8 cellular contexts compared by ENCODE assay signal in genomic region chr11:59144096-59144495, GRCh38. TPM values are rescaled to one million over a fixed set of nuclear protein-coding genes. Genes with fewer than 3 reads are reported as not detected.
DNase-seq lines count a peak whose midpoint lies in the region; ATAC-seq, FAIRE-seq and TF ChIP-seq lines count a peak whose summit lies in the region.

No MANE protein-coding gene starts in this region.

- H3K4me2 ChIP-seq in keratinocyte (ENCODE audit: control insufficient read depth, extremely low read depth, insufficient read depth, low read depth, low read length): peak overlapping the region; percentile 96

- no peak for DNase-seq in activated CD4-positive, alpha-beta T cell treated with anti-CD3 and anti-CD28 coated beads, Interleukin-2, amount 10 ng/mL, durations not matched to agents 7 days and 5 days
- DNase-seq in activated CD4-positive, alpha-beta T cell treated with anti-CD3 and anti-CD28 coated beads, Interleukin-2, amount 50 U/mL, for 1 hour: no peak
- DNase-seq in activated T-helper 2 cell treated with anti-CD3 and anti-CD28 coated beads, Interferon-gamma antibody, Interleukin-2, Interleukin-4, amounts not matched to agents 10 μg/mL and 5 μg/mL and 100 μg/mL, durations not matched to agents 14 hours and 24 hours and 36 hours (ENCODE audit: low spot score): no peak
- DNase-seq in keratinocyte (ENCODE audit: low read depth, low spot score) (no peak), thoracic aorta (ENCODE audit: low spot score) (no peak), nucleus accumbens (lab: John Stamatoyannopoulos, UW) (no peak), NCI-H345 treated with DMSO at 0.1 percent for 48 hours (lab: John Stamatoyannopoulos, UW; ENCODE audit: unreplicated experiment) (no peak)

- H3K27ac ChIP-seq in keratinocyte (ENCODE audit: control insufficient read depth, insufficient read depth, low read length) (peak overlapping the region; percentile 16), thoracic aorta (peak overlapping the region; percentile 90 to 94)

- H3K27me3 Mint-ChIP-seq in activated CD4-positive, alpha-beta T cell treated with anti-CD3 and anti-CD28 coated beads, Interleukin-2, amount 10 ng/mL, durations not matched to agents 7 days and 5 days: no peaks in the 10 kb centered on the region
- H3K27me3 Mint-ChIP-seq in activated T-helper 2 cell treated with anti-CD3 and anti-CD28 coated beads, Interferon-gamma antibody, Interleukin-2, Interleukin-4, amounts not matched to agents 10 μg/mL and 5 μg/mL and 100 μg/mL, durations not matched to agents 14 hours and 24 hours and 36 hours (ENCODE audit: low read depth): no peaks in the 10 kb centered on the region

- ATAC-seq in thoracic aorta (ENCODE audit: insufficient number of reproducible peaks, low FRiP score, low read depth): no peak
- no peak for ATAC-seq in GM21723 (IDR thresholded peaks at IDR 0.05; ENCODE audit: unreplicated experiment)

- no peak for TF ChIP-seq CTCF in keratinocyte (optimal IDR thresholded peaks at IDR 0.05 in 1 of 3, IDR thresholded peaks at IDR 0.05 in 1 of 3, conservative IDR thresholded peaks at IDR 0.05 in 1 of 3; ENCODE audit: extremely low read depth in 1 of 3, insufficient read depth in 2 of 3, low read length in 3 of 3)
- TF ChIP-seq CTCF in thoracic aorta (IDR thresholded peaks at IDR 0.05): no peak

- peak overlapping the region; percentile 96 for H3K27ac Mint-ChIP-seq in activated CD4-positive, alpha-beta T cell treated with anti-CD3 and anti-CD28 coated beads, Interleukin-2, amount 10 ng/mL, durations not matched to agents 7 days and 5 days
- H3K27ac Mint-ChIP-seq in activated T-helper 2 cell treated with anti-CD3 and anti-CD28 coated beads, Interferon-gamma antibody, Interleukin-2, Interleukin-4, amounts not matched to agents 10 μg/mL and 5 μg/mL and 100 μg/mL, durations not matched to agents 14 hours and 24 hours and 36 hours: peak overlapping the region; percentile 95

- H3K9me3 Mint-ChIP-seq in activated CD4-positive, alpha-beta T cell treated with anti-CD3 and anti-CD28 coated beads, Interleukin-2, amount 10 ng/mL, durations not matched to agents 7 days and 5 days: no peaks in the 10 kb centered on the region
- H3K9me3 Mint-ChIP-seq in activated T-helper 2 cell treated with anti-CD3 and anti-CD28 coated beads, Interferon-gamma antibody, Interleukin-2, Interleukin-4, amounts not matched to agents 10 μg/mL and 5 μg/mL and 100 μg/mL, durations not matched to agents 14 hours and 24 hours and 36 hours: no peaks in the 10 kb centered on the region

- H3K36me3 ChIP-seq in keratinocyte (ENCODE audit: control insufficient read depth in 2 of 2, extremely low read depth in 1 of 2, insufficient read depth in 2 of 2, low read length in 2 of 2): no peaks in the 10 kb centered on the region
- no peaks in the 10 kb centered on the region for H3K36me3 ChIP-seq in thoracic aorta

- peak overlapping the region; percentile 68 for H3K9ac ChIP-seq in keratinocyte (ENCODE audit: control insufficient read depth, extremely low read depth, insufficient read depth, low read length)

- peaks cover 14% of the 10 kb centered on the region for H3K79me2 ChIP-seq in keratinocyte (ENCODE audit: control insufficient read depth, insufficient read depth, low read length)

- CTCF ChIA-PET in activated CD4-positive, alpha-beta T cell treated with anti-CD3 and anti-CD28 coated beads, Interleukin-2, amount 10 ng/mL, durations not matched to agents 7 days and 5 days (lab: Charles Lee): interaction anchor here (1.0 to 5.9 kb wide), 6 partner anchors 8 to 38 kb away, joined by 3 to 43 read pairs (median 12); partner anchors contain the start of gene DTX4

- FAIRE-seq in keratinocyte (lab: Jason Lieb, UNC): no peak

- POLR2A ChIA-PET in activated CD4-positive, alpha-beta T cell treated with anti-CD3 and anti-CD28 coated beads, Interleukin-2, amount 10 ng/mL, durations not matched to agents 7 days and 5 days (lab: Charles Lee): interaction anchor here (1.3 kb wide), 1 partner anchor 36 kb away, joined by 4 read pairs; no protein-coding TSS in a partner anchor

- peaks cover 64% of the 10 kb centered on the region for H3K4me1 Mint-ChIP-seq in activated CD4-positive, alpha-beta T cell treated with anti-CD3 and anti-CD28 coated beads, Interleukin-2, amount 10 ng/mL, durations not matched to agents 7 days and 5 days
- peaks cover 69% of the 10 kb centered on the region for H3K4me1 Mint-ChIP-seq in activated T-helper 2 cell treated with anti-CD3 and anti-CD28 coated beads, Interferon-gamma antibody, Interleukin-2, Interleukin-4, amounts not matched to agents 10 μg/mL and 5 μg/mL and 100 μg/mL, durations not matched to agents 14 hours and 24 hours and 36 hours (ENCODE audit: low read depth)

- H3K27me3 ChIP-seq in keratinocyte (ENCODE audit: control insufficient read depth, extremely low read depth, insufficient read depth, low read length) (no peaks in the 10 kb centered on the region), thoracic aorta (replicated peaks; ENCODE audit: insufficient read depth) (no peaks in the 10 kb centered on the region)

- no peaks in the 10 kb centered on the region for H3K9me1 ChIP-seq in keratinocyte (ENCODE audit: control insufficient read depth, extremely low read depth, insufficient read depth, low read length)

- dilution Hi-C loops in keratinocyte (cut with MboI; ENCODE audit: extremely low pct_ligation_motif_present, low sequenced_read_pairs): no loop called here

- H4K20me1 ChIP-seq in keratinocyte (ENCODE audit: control insufficient read depth, extremely low read depth, insufficient read depth, low read length): no peaks in the 10 kb centered on the region

- peak overlapping the region; percentile 89 for H3K4me3 Mint-ChIP-seq in activated CD4-positive, alpha-beta T cell treated with anti-CD3 and anti-CD28 coated beads, Interleukin-2, amount 10 ng/mL, durations not matched to agents 7 days and 5 days
- peak overlapping the region; percentile 94 for H3K4me3 Mint-ChIP-seq in activated T-helper 2 cell treated with anti-CD3 and anti-CD28 coated beads, Interferon-gamma antibody, Interleukin-2, Interleukin-4, amounts not matched to agents 10 μg/mL and 5 μg/mL and 100 μg/mL, durations not matched to agents 14 hours and 24 hours and 36 hours (ENCODE audit: low read depth)

- intact Hi-C loops in activated T-helper 2 cell treated with anti-CD3 and anti-CD28 coated beads, Interferon-gamma antibody, Interleukin-2, Interleukin-4, amounts not matched to agents 10 μg/mL and 5 μg/mL and 100 μg/mL, durations not matched to agents 14 hours and 24 hours and 36 hours (cut with micrococcal nuclease): loop anchor here (1.0 to 10.0 kb wide), 5 partner anchors 8 to 1687 kb away; partner anchors contain the start of gene ZDHHC5

- peak overlapping the region; percentile 9 for H2AFZ ChIP-seq in keratinocyte (ENCODE audit: control insufficient read depth, low read length)

- H3K36me3 Mint-ChIP-seq in activated CD4-positive, alpha-beta T cell treated with anti-CD3 and anti-CD28 coated beads, Interleukin-2, amount 10 ng/mL, durations not matched to agents 7 days and 5 days (ENCODE audit: low read depth): peaks cover 59% of the 10 kb centered on the region
- H3K36me3 Mint-ChIP-seq in activated T-helper 2 cell treated with anti-CD3 and anti-CD28 coated beads, Interferon-gamma antibody, Interleukin-2, Interleukin-4, amounts not matched to agents 10 μg/mL and 5 μg/mL and 100 μg/mL, durations not matched to agents 14 hours and 24 hours and 36 hours (ENCODE audit: low read depth): peaks cover 44% of the 10 kb centered on the region

- H3K4me1 ChIP-seq in keratinocyte (ENCODE audit: control insufficient read depth, extremely low read depth, insufficient read depth, low read length) (peaks cover 23% of the 10 kb centered on the region), thoracic aorta (ENCODE audit: control insufficient read depth in 1 of 2, low read depth in 2 of 2) (peaks cover 9 to 25% of the 10 kb centered on the region in 2 donors)

- peak overlapping the region; percentile 45 to 89 (median 83) for H3K4me3 ChIP-seq in keratinocyte (ENCODE audit: control insufficient read depth in 2 of 3, extremely low read depth in 1 of 3, insufficient read depth in 2 of 3, low read depth in 1 of 3, low read length in 3 of 3)
- peak overlapping the region; percentile 89 for H3K4me3 ChIP-seq in thoracic aorta

- H3K9me3 ChIP-seq in keratinocyte (ENCODE audit: control insufficient read depth, low read depth, low read length) (no peaks in the 10 kb centered on the region), thoracic aorta (no peaks in the 10 kb centered on the region)

RNA-seq across cellular contexts. Expression of gene FAM111A, which starts 1.4 kb away (rescaled TPM):
- 100 to 1,000 TPM; 208 to 258 TPM for total RNA-seq in activated CD4-positive, alpha-beta T cell treated with anti-CD3 and anti-CD28 coated beads, Interleukin-2, amount 10 ng/mL, durations not matched to agents 7 days and 5 days
- 66.2 and 69.1 TPM in 2 replicates for total RNA-seq in activated T-helper 2 cell treated with anti-CD3 and anti-CD28 coated beads, Interferon-gamma antibody, Interleukin-2, Interleukin-4, amounts not matched to agents 10 μg/mL and 5 μg/mL and 100 μg/mL, durations not matched to agents 14 hours and 24 hours and 36 hours
- 15.9 to 21.0 TPM (median 18.1 TPM) in 3 replicates for polyA plus RNA-seq in keratinocyte
- polyA plus RNA-seq in keratinocyte (2011; ENCODE audit: low read depth): 8.7 TPM
- polyA plus RNA-seq in keratinocyte (2011; cell fraction: cytosol; rRNA removed): 6.4 and 17.5 TPM in 2 replicates
- polyA plus RNA-seq in keratinocyte (2011; cell fraction: nucleus; rRNA removed): 29.7 and 35.6 TPM in 2 replicates
- 10.5 and 13.5 TPM in 2 replicates for polyA plus RNA-seq in keratinocyte (2012; ENCODE audit: low replicate concordance)
- 6.6 to 20.5 TPM (median 9.4 TPM) in 3 replicates for polyA minus RNA-seq in keratinocyte
- 8.4 TPM for polyA minus RNA-seq in keratinocyte (2011; cell fraction: cytosol; rRNA and poly(A)+ RNA removed)
- polyA minus RNA-seq in keratinocyte (2011; cell fraction: nucleus; rRNA and poly(A)+ RNA removed): 10.1 and 17.4 TPM in 2 replicates
- 10 to 100 TPM; 23.6 to 35.6 TPM for total RNA-seq in thoracic aorta

RNA-seq across cellular contexts. Expression of gene DTX4, which starts 27.8 kb away (rescaled TPM):
- under 1 TPM; 0.62 to 0.69 TPM for total RNA-seq in activated CD4-positive, alpha-beta T cell treated with anti-CD3 and anti-CD28 coated beads, Interleukin-2, amount 10 ng/mL, durations not matched to agents 7 days and 5 days
- 0.09 and 0.68 TPM in 2 replicates for total RNA-seq in activated T-helper 2 cell treated with anti-CD3 and anti-CD28 coated beads, Interferon-gamma antibody, Interleukin-2, Interleukin-4, amounts not matched to agents 10 μg/mL and 5 μg/mL and 100 μg/mL, durations not matched to agents 14 hours and 24 hours and 36 hours
- polyA plus RNA-seq in keratinocyte: 1.6 to 2.0 TPM (median 1.9 TPM) in 3 replicates
- polyA plus RNA-seq in keratinocyte (2011; ENCODE audit: low read depth): 1.6 TPM
- polyA plus RNA-seq in keratinocyte (2011; cell fraction: cytosol; rRNA removed): 2.4 and 3.2 TPM in 2 replicates
- 9.2 and 9.8 TPM in 2 replicates for polyA plus RNA-seq in keratinocyte (2011; cell fraction: nucleus; rRNA removed)
- 3.6 and 6.0 TPM in 2 replicates for polyA plus RNA-seq in keratinocyte (2012; ENCODE audit: low replicate concordance)
- polyA minus RNA-seq in keratinocyte: 4.8 to 16.2 TPM (median 5.3 TPM) in 3 replicates
- polyA minus RNA-seq in keratinocyte (2011; cell fraction: cytosol; rRNA and poly(A)+ RNA removed): 6.1 TPM
- polyA minus RNA-seq in keratinocyte (2011; cell fraction: nucleus; rRNA and poly(A)+ RNA removed): 4.6 and 6.5 TPM in 2 replicates
- 1 to 10 TPM; 4.7 to 8.8 TPM for total RNA-seq in thoracic aorta

RNA-seq across cellular contexts. Expression of gene FAM111B, which starts 37.1 kb away (rescaled TPM):
- 100 to 1,000 TPM in 1 of 2 experiments, 10 to 100 TPM in 1; 95.8 to 106 TPM for total RNA-seq in activated CD4-positive, alpha-beta T cell treated with anti-CD3 and anti-CD28 coated beads, Interleukin-2, amount 10 ng/mL, durations not matched to agents 7 days and 5 days
- total RNA-seq in activated T-helper 2 cell treated with anti-CD3 and anti-CD28 coated beads, Interferon-gamma antibody, Interleukin-2, Interleukin-4, amounts not matched to agents 10 μg/mL and 5 μg/mL and 100 μg/mL, durations not matched to agents 14 hours and 24 hours and 36 hours: 57.6 and 59.4 TPM in 2 replicates
- 0.54 to 5.3 TPM (median 4.9 TPM) in 3 replicates for polyA plus RNA-seq in keratinocyte
- 0.15 TPM for polyA plus RNA-seq in keratinocyte (2011; ENCODE audit: low read depth)
- polyA plus RNA-seq in keratinocyte (2011; cell fraction: cytosol; rRNA removed): 0.66 and 1.9 TPM in 2 replicates
- 0.64 and 1.1 TPM in 2 replicates for polyA plus RNA-seq in keratinocyte (2011; cell fraction: nucleus; rRNA removed)
- 0.11 and 5.4 TPM in 2 replicates for polyA plus RNA-seq in keratinocyte (2012; ENCODE audit: low replicate concordance)
- 0.53 to 9.1 TPM (median 2.4 TPM) in 3 replicates for polyA minus RNA-seq in keratinocyte
- polyA minus RNA-seq in keratinocyte (2011; cell fraction: cytosol; rRNA and poly(A)+ RNA removed): 1.3 TPM
- 0.62 and 1.3 TPM in 2 replicates for polyA minus RNA-seq in keratinocyte (2011; cell fraction: nucleus; rRNA and poly(A)+ RNA removed)
- total RNA-seq in thoracic aorta: 1 to 10 TPM in 1 of 2 donors, not detected in 1; 2.1 TPM

RNA-seq across cellular contexts. Expression of gene GLYATL1B, which starts 58.0 kb away (rescaled TPM):
- not detected for total RNA-seq in activated CD4-positive, alpha-beta T cell treated with anti-CD3 and anti-CD28 coated beads, Interleukin-2, amount 10 ng/mL, durations not matched to agents 7 days and 5 days
- not detected in 2 replicates for total RNA-seq in activated T-helper 2 cell treated with anti-CD3 and anti-CD28 coated beads, Interferon-gamma antibody, Interleukin-2, Interleukin-4, amounts not matched to agents 10 μg/mL and 5 μg/mL and 100 μg/mL, durations not matched to agents 14 hours and 24 hours and 36 hours
- polyA plus RNA-seq in keratinocyte: not detected in 3 replicates
- polyA plus RNA-seq in keratinocyte (2011; ENCODE audit: low read depth): not detected
- polyA plus RNA-seq in keratinocyte (2011; cell fraction: cytosol; rRNA removed): not detected in 2 replicates
- not detected in 2 replicates for polyA plus RNA-seq in keratinocyte (2011; cell fraction: nucleus; rRNA removed)
- polyA plus RNA-seq in keratinocyte (2012; ENCODE audit: low replicate concordance): not detected in 2 replicates
- not detected in 3 replicates for polyA minus RNA-seq in keratinocyte
- not detected for polyA minus RNA-seq in keratinocyte (2011; cell fraction: cytosol; rRNA and poly(A)+ RNA removed)
- not detected in 2 replicates for polyA minus RNA-seq in keratinocyte (2011; cell fraction: nucleus; rRNA and poly(A)+ RNA removed)
- total RNA-seq in thoracic aorta: not detected

Comparison
In these comparisons a context has a peak if more than half of its experiments do, and no peak if none do; other contexts are left out.
1. RNA of gene FAM111B, which starts 37.1 kb away (total RNA-seq): 95.8 to 106 TPM in activated CD4-positive, alpha-beta T cell treated with anti-CD3 and anti-CD28 coated beads, Interleukin-2, amount 10 ng/mL, durations not matched to agents 7 days and 5 days and 57.6 to 59.4 TPM in activated T-helper 2 cell treated with anti-CD3 and anti-CD28 coated beads, Interferon-gamma antibody, Interleukin-2, Interleukin-4, amounts not matched to agents 10 μg/mL and 5 μg/mL and 100 μg/mL, durations not matched to agents 14 hours and 24 hours and 36 hours; 2.1 TPM in thoracic aorta; every median in the first group is over 10 times any median in the second.